In genomic region chr22:39514373-39514973, GRCh38 we compare ENCODE assay signal across 8 cellular contexts. TPM values are rescaled to one million over a fixed set of nuclear protein-coding genes. Genes with fewer than 3 reads are reported as not detected.
DNase-seq lines count a peak whose midpoint lies in the region; ATAC-seq, FAIRE-seq and TF ChIP-seq lines count a peak whose summit lies in the region.

No MANE protein-coding gene starts in this region.

- H3K9me3 Mint-ChIP-seq in T-cell (no peaks in the 10 kb centered on the region), memory B cell (no peaks in the 10 kb centered on the region)

- H3K4me1 ChIP-seq in A549: peaks cover 10% of the 10 kb centered on the region

- H3K4me3 ChIP-seq in A549 (no peak overlapping the region), GM12875 (ENCODE audit: low read depth, low read length) (no peak overlapping the region)

- H3K36me3 Mint-ChIP-seq in T-cell: peaks cover 45% of the 10 kb centered on the region
- peaks cover 29% of the 10 kb centered on the region for H3K36me3 Mint-ChIP-seq in memory B cell

- CTCF ChIA-PET in A549 (lab: Yijun Ruan, JAX) (interaction anchor here (0.6 to 5.6 kb wide), 21 partner anchors 9 to 779 kb away, joined by 3 to 37 read pairs (median 4); partner anchors contain the start of genes MIEF1 and RPS19BP1), T-cell (lab: Charles Lee) (interaction anchor here (0.6 to 1.3 kb wide), 7 partner anchors 9 to 937 kb away, joined by 3 to 5 read pairs (median 3); partner anchors contain the start of gene MIEF1 (in 1 of the 2))

- TF ChIP-seq RAD21 in A549 (conservative IDR thresholded peaks at IDR 0.05 in 1 of 2, IDR thresholded peaks at IDR 0.05 in 1 of 2): 0 out of 5 replicates have a peak, but pooled peaks have one; percentile 13 to 14

- no peak overlapping the region for H3K4me3 Mint-ChIP-seq in T-cell
- no peak overlapping the region for H3K4me3 Mint-ChIP-seq in memory B cell

- TF ChIP-seq EP300 in A549 (IDR thresholded peaks at IDR 0.05): no peak

- no peak for TF ChIP-seq POLR2A in A549 (IDR thresholded peaks at IDR 0.05; ENCODE audit: low read length)

- 42% methylated on average over 8 of the region's 8 CpGs for WGBS in A549 (ENCODE audit: missing lambda C conversion rate)

- H3K27ac Mint-ChIP-seq in T-cell: peak overlapping the region in 1 of 2 donors; percentile 7
- no peak overlapping the region for H3K27ac Mint-ChIP-seq in memory B cell

- H3K27me3 Mint-ChIP-seq in T-cell: no peaks in the 10 kb centered on the region
- H3K27me3 Mint-ChIP-seq in memory B cell: no peaks in the 10 kb centered on the region

- H3K27ac ChIP-seq in A549: no peak overlapping the region

- FAIRE-seq in A549 (lab: Jason Lieb, UNC): no peak

- POLR2A ChIA-PET in A549 (lab: Yijun Ruan, JAX): interaction anchor here (1.0 kb wide), 1 partner anchor 13 kb away, joined by 3 read pairs; the partner anchor contains the start of gene MIEF1
- POLR2A ChIA-PET in T-cell (lab: Charles Lee): no interaction called here

- peak; percentile 37 to 61; a peak in 4 of 6 replicates for ATAC-seq in A549
- ATAC-seq in T-cell (replicated peaks in 1 of 4): peak in 1 of 4 experiments; percentile 53
- peak; percentile 47 for ATAC-seq in memory B cell (ENCODE audit: low read depth)
- ATAC-seq in GM18868 (IDR thresholded peaks at IDR 0.05; ENCODE audit: unreplicated experiment): no peak
- no peak for ATAC-seq in HG03045 (IDR thresholded peaks at IDR 0.05; ENCODE audit: unreplicated experiment)

- no peak overlapping the region for H3K4me2 ChIP-seq in A549

- H3K4me1 Mint-ChIP-seq in T-cell (peaks cover 14 to 21% (median 19%) of the 10 kb centered on the region in 3 donors), memory B cell (peaks cover 16% of the 10 kb centered on the region)

- peak in 1 of 2 experiments; percentile 31 for DNase-seq in A549 (ENCODE audit: low read depth in 1 of 2, low spot score in 1 of 2)
- peak in 18 of 34 experiments; percentile 38 to 60 (median 50) for DNase-seq in T-cell
- peak; percentile 74 for DNase-seq in cerebellar cortex (ENCODE audit: low spot score)
- DNase-seq in memory B cell (ENCODE audit: low spot score in 2 of 2): peak; percentile 51 to 70
- DNase-seq in hepatic stellate cell (ENCODE audit: low spot score): no peak

- H3K9me3 ChIP-seq in A549: no peaks in the 10 kb centered on the region

- TF ChIP-seq CTCF in A549 (IDR thresholded peaks at IDR 0.05): peak; percentile 62
- TF ChIP-seq CTCF in GM12875 (IDR thresholded peaks at IDR 0.05; ENCODE audit: borderline replicate concordance, insufficient read depth, low read depth, low read length): peak; percentile 58

TF ChIP-seq in A549, 52 proteins besides CTCF, POLR2A, EP300 and RAD21:
- TF ChIP-seq JUN (IDR thresholded peaks at IDR 0.05) (no peak), KDM5A (IDR thresholded peaks at IDR 0.05) (no peak), SMC3 (IDR thresholded peaks at IDR 0.05) (peak; percentile 37; the same call in 1 of the 3 replicates)

RNA-seq across cellular contexts. Expression of gene ATF4, which starts 5.9 kb away (rescaled TPM):
- 557 and 593 TPM in 2 replicates for polyA plus RNA-seq in A549 (2011; rRNA removed)
- 431 and 472 TPM in 2 replicates for polyA plus RNA-seq in A549 (2012; cell fraction: cytosol; rRNA removed)
- 207 and 345 TPM in 2 replicates for polyA plus RNA-seq in A549 (2012; cell fraction: nucleus; rRNA removed)
- 242 to 249 TPM (median 242 TPM) in 3 replicates for polyA plus RNA-seq in A549 (2017; fragmentation: RNase III; extraction: RNeasy Plus Mini Kit Qiagen cat#74134 plus additional on column Dnase treatment)
- polyA minus RNA-seq in A549 (2011; rRNA and poly(A)+ RNA removed): 170 and 220 TPM in 2 replicates
- 100 to 1,000 TPM; 236 to 371 (median 327) TPM for total RNA-seq in T-cell

RNA-seq across cellular contexts. Expression of gene MIEF1, which starts 12.4 kb away (rescaled TPM):
- polyA plus RNA-seq in A549 (2011; rRNA removed) (19.8 and 20.5 TPM in 2 replicates), A549 (2017; fragmentation: RNase III; extraction: RNeasy Plus Mini Kit Qiagen cat#74134 plus additional on column Dnase treatment) (18.8 to 19.9 TPM (median 19.3 TPM) in 3 replicates)
- polyA plus RNA-seq in A549 (2012; cell fraction: cytosol; rRNA removed): 13.3 and 16.3 TPM in 2 replicates
- 14.2 and 14.7 TPM in 2 replicates for polyA plus RNA-seq in A549 (2012; cell fraction: nucleus; rRNA removed)
- 26.4 TPM in 2 replicates for polyA minus RNA-seq in A549 (2011; rRNA and poly(A)+ RNA removed)
- 10 to 100 TPM; 19.7 to 44.1 (median 38.5) TPM for total RNA-seq in T-cell

RNA-seq across cellular contexts. Expression of gene RPS19BP1, which starts 18.1 kb away (rescaled TPM):
- polyA plus RNA-seq in A549 (2011; rRNA removed) (47.9 and 51.1 TPM in 2 replicates), A549 (2017; fragmentation: RNase III; extraction: RNeasy Plus Mini Kit Qiagen cat#74134 plus additional on column Dnase treatment) (71.8 to 74.0 TPM (median 72.0 TPM) in 3 replicates)
- 148 and 162 TPM in 2 replicates for polyA plus RNA-seq in A549 (2012; cell fraction: cytosol; rRNA removed)
- polyA plus RNA-seq in A549 (2012; cell fraction: nucleus; rRNA removed): 77.0 and 84.9 TPM in 2 replicates
- polyA minus RNA-seq in A549 (2011; rRNA and poly(A)+ RNA removed): 8.1 and 8.3 TPM in 2 replicates
- 10 to 100 TPM; 42.4 to 76.8 (median 73.5) TPM for total RNA-seq in T-cell

RNA-seq across cellular contexts. Expression of gene CACNA1I, which starts 56.1 kb away (rescaled TPM):
- polyA plus RNA-seq in A549 (2011; rRNA removed) (0.03 and 0.07 TPM in 2 replicates), A549 (2017; fragmentation: RNase III; extraction: RNeasy Plus Mini Kit Qiagen cat#74134 plus additional on column Dnase treatment) (0.12 to 0.17 TPM (median 0.13 TPM) in 3 replicates)
- polyA plus RNA-seq in A549 (2012; cell fraction: cytosol; rRNA removed): 0.01 and 0.04 TPM in 2 replicates
- 0.11 and 0.16 TPM in 2 replicates for polyA plus RNA-seq in A549 (2012; cell fraction: nucleus; rRNA removed)
- under 0.01 and 0.17 TPM in 2 replicates for polyA minus RNA-seq in A549 (2011; rRNA and poly(A)+ RNA removed)
- total RNA-seq in T-cell: 10 to 100 TPM; 16.1 to 32.9 (median 28.8) TPM

RNA-seq across cellular contexts. Expression of gene MGAT3, which starts 57.7 kb away (rescaled TPM):
- 0.62 and 0.65 TPM in 2 replicates for polyA plus RNA-seq in A549 (2011; rRNA removed)
- polyA plus RNA-seq in A549 (2012; cell fraction: cytosol; rRNA removed): 0.63 and 1.1 TPM in 2 replicates
- polyA plus RNA-seq in A549 (2012; cell fraction: nucleus; rRNA removed): 0.95 and 0.98 TPM in 2 replicates
- 0.64 to 0.84 TPM (median 0.70 TPM) in 3 replicates for polyA plus RNA-seq in A549 (2017; fragmentation: RNase III; extraction: RNeasy Plus Mini Kit Qiagen cat#74134 plus additional on column Dnase treatment)
- 0.58 and 0.70 TPM in 2 replicates for polyA minus RNA-seq in A549 (2011; rRNA and poly(A)+ RNA removed)
- 1 to 10 TPM in 3 of 5 donors, under 1 TPM in 2; 0.23 to 2.7 (median 1.1) TPM for total RNA-seq in T-cell

Comparison
In these comparisons a context has a peak if more than half of its experiments do, and no peak if none do; other contexts are left out.
1. ATAC-seq: peak in A549 (2 of 2) and memory B cell (single experiment); none in GM18868 (single experiment) and HG03045 (single experiment).